Comparison of ENCODE assay signal across 22 cellular contexts in the genomic region with DNA sequence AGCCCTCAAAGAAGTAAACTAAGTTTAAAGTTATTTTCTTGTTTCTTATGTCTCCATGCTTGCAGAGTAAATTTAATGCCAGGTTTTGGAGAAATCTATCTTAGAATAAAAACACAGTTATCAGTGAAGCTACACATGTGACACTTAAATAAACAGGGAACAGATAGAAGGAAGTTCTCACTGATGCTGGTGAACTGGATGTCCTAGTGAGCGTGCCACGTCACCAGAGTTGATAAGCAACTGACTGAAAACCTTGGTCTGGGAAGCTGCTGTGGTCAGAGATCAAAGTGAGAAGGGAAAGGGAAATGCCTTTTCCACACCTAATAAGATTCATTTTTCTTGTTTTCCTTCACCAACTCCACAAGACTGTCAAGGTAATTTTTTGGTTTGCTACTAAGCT.
DNase-seq lines count a peak whose midpoint lies in the region; FAIRE-seq and TF ChIP-seq lines count a peak whose summit lies in the region.
"Had no signal": no experiment of that assay in that cellular context is flagged by ENCODE, and none has a peak within 500 bp of the region (broad histone marks: within the 10 kb centered on the region; RNA-seq: fewer than 3 reads in every experiment).

No MANE protein-coding gene starts in this region.

- intact Hi-C loops in mammary epithelial cell (cut with micrococcal nuclease) (no loop called here), MCF 10A (cut with micrococcal nuclease) (no loop called here)

- no peaks in the 10 kb centered on the region for H3K9me3 Mint-ChIP-seq in MCF 10A (ENCODE audit: unreplicated experiment)
- H3K9me3 Mint-ChIP-seq in endothelial cell (ENCODE audit: unreplicated experiment) = no peaks in the 10 kb centered on the region
- H3K9me3 Mint-ChIP-seq: HFFc6 had no signal

- H3K9ac ChIP-seq in mammary epithelial cell (ENCODE audit: insufficient read depth, low read length) = no peak overlapping the region

- dilution Hi-C loops in mammary epithelial cell (cut with HindIII; ENCODE audit: low sequenced_read_pairs) = loop anchor here (25.0 kb wide), 1 partner anchor 642 kb away; a partner anchor contains a TSS

- no peak overlapping the region for H3K27ac Mint-ChIP-seq in MCF 10A (ENCODE audit: low read depth, unreplicated experiment)
- H3K27ac Mint-ChIP-seq in endothelial cell (ENCODE audit: unreplicated experiment) = no peak overlapping the region
- H3K27ac Mint-ChIP-seq: CD14-positive monocyte, HFFc6 had no signal

- WGBS in mammary epithelial cell (ENCODE audit: low coverage, missing lambda C conversion rate) = 97% methylated on average over 2 of the region's 2 CpGs

- H3K4me1 Mint-ChIP-seq in MCF 10A (ENCODE audit: insufficient read depth, unreplicated experiment) (no peaks in the 10 kb centered on the region), endothelial cell (ENCODE audit: unreplicated experiment) (no peaks in the 10 kb centered on the region)
- H3K4me1 Mint-ChIP-seq: CD14-positive monocyte had no signal

- no peak overlapping the region for H3K4me3 ChIP-seq in mammary epithelial cell (replicated peaks in 1 of 3; ENCODE audit: insufficient read depth in 1 of 3, low read depth in 2 of 3, low read length in 3 of 3)
- H3K4me3 ChIP-seq: SJCRH30 had no signal

- no TSS peak for BruUV-seq in mammary epithelial cell (replicated peaks; lab: Mats Ljungman, UMichigan)
- BruUV-seq in MCF 10A (replicated peaks; lab: Mats Ljungman, UMichigan) = no TSS peak

- FAIRE-seq in urothelium cell line (lab: Jason Lieb, UNC) = no peak

- no peak overlapping the region for H3K4me3 Mint-ChIP-seq in MCF 10A (ENCODE audit: unreplicated experiment)
- H3K4me3 Mint-ChIP-seq in endothelial cell (ENCODE audit: unreplicated experiment) = no peak overlapping the region
- H3K4me3 Mint-ChIP-seq: CD14-positive monocyte, HFFc6 had no signal

- DNase-seq in mammary epithelial cell (no peak), MCF 10A (ENCODE audit: unreplicated experiment) (no peak), amniotic epithelial cell (ENCODE audit: low read depth) (peak; percentile 73), iris pigment epithelial cell (ENCODE audit: low read depth) (peak; percentile 67), endothelial cell (ENCODE audit: low spot score) (no peak), urothelium cell line (ENCODE audit: low spot score) (no peak), HUDEP-2 (lab: John Stamatoyannopoulos, UW; ENCODE audit: unreplicated experiment in 76 of 76) (no peak), activated gamma-delta T cell treated with Interleukin-2 at 50 U/mL for 16 hours (no peak)
- DNase-seq: 8988T; DMS79 treated with DMSO at 0.1 percent for 48 hours; H7; HFFc6; Karpas-422; MM.1S; NCI-H1105; NCI-H1694; NCI-H510A; NCI-H748 treated with DMSO at 0.1 percent for 48 hours; NK-92 treated with Interleukin-12 subunit alpha and Interleukin-12 subunit beta, amount 100 ng/mL, for 24 hours; SJCRH30 had no signal

- no peak for TF ChIP-seq CTCF in mammary epithelial cell (conservative IDR thresholded peaks at IDR 0.05 in 1 of 2, IDR thresholded peaks at IDR 0.05 in 1 of 2; ENCODE audit: extremely low read depth in 1 of 2, insufficient read depth in 1 of 2, low read depth in 1 of 2, low read length in 2 of 2)
- no peak for TF ChIP-seq CTCF in MCF 10A (IDR thresholded peaks at IDR 0.05; ENCODE audit: unreplicated experiment)
- TF ChIP-seq CTCF in endothelial cell (IDR thresholded peaks at IDR 0.05; ENCODE audit: unreplicated experiment) = no peak

- in situ Hi-C loops in mammary epithelial cell (cut with MboI; ENCODE audit: low sequenced_read_pairs in 2 of 2) = loop anchor here in 1 of 2 donors (25.0 kb wide), 3 partner anchors 317 to 842 kb away; no protein-coding TSS in a partner anchor

- POLR2A ChIA-PET in MCF 10A (lab: Yijun Ruan, JAX) = interaction anchor here (0.6 to 0.7 kb wide), 2 partner anchors 63 to 244 kb away, joined by 3 read pairs; no protein-coding TSS in a partner anchor

- H3K4me2 ChIP-seq in mammary epithelial cell (ENCODE audit: insufficient read depth, low read depth, low read length) = no peak overlapping the region

- CTCF ChIA-PET in mammary epithelial cell (lab: Charles Lee; ENCODE audit: low non-redundant PET) = no interaction called here
- CTCF ChIA-PET in MCF 10A (lab: Yijun Ruan, JAX) = interaction anchor here (0.6 to 1.8 kb wide), 2 partner anchors 493 to 880 kb away, joined by 3 to 5 read pairs; no protein-coding TSS in a partner anchor

- no peaks in the 10 kb centered on the region for H4K20me1 ChIP-seq in mammary epithelial cell (ENCODE audit: insufficient read depth, low read length)

- H3K27ac ChIP-seq in mammary epithelial cell (ENCODE audit: insufficient read depth, low read depth, low read length) = no peak overlapping the region
- H3K27ac ChIP-seq: RWPE1, SJCRH30 had no signal

- no peaks in the 10 kb centered on the region for H3K9me3 ChIP-seq in mammary epithelial cell (replicated peaks; ENCODE audit: insufficient read depth, low read length)
- H3K9me3 ChIP-seq: SJCRH30 had no signal

- H3K36me3 ChIP-seq in mammary epithelial cell (ENCODE audit: insufficient read depth, low read length) = no peaks in the 10 kb centered on the region
- H3K36me3 ChIP-seq: SJCRH30 had no signal

- H3K27me3 ChIP-seq in mammary epithelial cell (ENCODE audit: insufficient read depth, low read length) = no peaks in the 10 kb centered on the region
- H3K27me3 ChIP-seq: SJCRH30 had no signal

- H3K4me1 ChIP-seq in mammary epithelial cell (ENCODE audit: insufficient read depth, low read length) = no peaks in the 10 kb centered on the region
- H3K4me1 ChIP-seq: SJCRH30 had no signal

- no peaks in the 10 kb centered on the region for H3K36me3 Mint-ChIP-seq in MCF 10A (ENCODE audit: insufficient read depth, unreplicated experiment)
- H3K36me3 Mint-ChIP-seq in endothelial cell (ENCODE audit: low read depth, unreplicated experiment) = no peaks in the 10 kb centered on the region
- H3K36me3 Mint-ChIP-seq: CD14-positive monocyte had no signal

- H3K79me2 ChIP-seq in mammary epithelial cell (ENCODE audit: insufficient read depth, low read length) = no peaks in the 10 kb centered on the region

- H2AFZ ChIP-seq in mammary epithelial cell (ENCODE audit: low read depth, low read length) = peak overlapping the region; percentile 36

- H3K27me3 Mint-ChIP-seq in MCF 10A (ENCODE audit: insufficient read depth, unreplicated experiment) (no peaks in the 10 kb centered on the region), endothelial cell (ENCODE audit: unreplicated experiment) (no peaks in the 10 kb centered on the region)

Comparison
In these comparisons a context has a peak if more than half of its experiments do, and no peak if none do; other contexts are left out.
1. DNase-seq: peak in amniotic epithelial cell (single experiment) and iris pigment epithelial cell (single experiment); none in mammary epithelial cell (single experiment), MCF 10A (single experiment), endothelial cell (single experiment), urothelium cell line (single experiment), HUDEP-2 (0 of 76) and activated gamma-delta T cell treated with Interleukin-2 at 50 U/mL for 16 hours (single experiment).